ENCODE assay signal across 1 cellular context in the genomic region with DNA sequence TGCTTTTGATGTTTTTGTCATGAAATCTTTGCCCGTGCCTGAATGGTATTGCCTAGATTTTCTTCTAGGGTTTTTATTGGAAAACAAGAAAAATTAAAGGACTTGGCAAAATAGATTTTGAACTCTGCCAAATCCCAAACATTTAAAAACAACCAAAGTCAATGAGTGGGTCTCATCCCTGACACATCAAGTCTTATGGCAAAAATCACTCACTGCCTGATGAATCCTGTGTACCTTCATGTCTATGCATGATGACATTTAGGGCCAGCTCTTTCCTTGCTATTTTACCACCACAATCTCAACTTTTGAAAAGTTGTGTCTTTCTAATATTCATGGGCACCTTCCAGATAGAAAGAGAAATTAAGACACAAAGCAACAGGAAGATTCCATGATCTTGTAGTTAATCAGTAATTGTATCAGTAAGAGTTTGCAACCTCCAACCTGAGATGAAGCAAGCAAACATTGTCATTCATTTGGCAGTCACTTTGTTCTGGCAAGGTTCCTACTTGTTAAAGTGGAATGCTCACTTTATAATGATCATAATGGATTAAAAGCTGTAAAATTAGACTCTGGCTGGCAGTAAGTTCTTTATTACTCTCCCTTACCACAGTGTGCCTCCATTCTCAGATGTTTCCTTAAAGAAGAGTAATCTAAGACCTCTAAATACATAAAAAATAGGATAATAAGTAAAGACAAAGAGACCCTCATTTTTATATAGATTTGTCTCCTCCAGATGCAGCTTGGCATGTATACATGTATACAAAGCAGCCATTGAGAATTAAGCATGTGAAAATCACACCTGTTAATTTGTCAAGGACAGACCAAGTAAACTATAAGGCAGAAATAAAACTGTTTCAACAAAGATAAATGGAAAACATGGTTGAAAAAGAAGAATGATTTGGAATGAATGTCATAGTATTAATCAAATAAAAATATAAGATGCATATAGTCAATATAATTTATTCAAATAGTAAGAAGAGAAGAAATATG.
TF ChIP-seq lines count a peak whose summit lies in the region.

No MANE protein-coding gene starts in this region.

TF ChIP-seq in HepG2, 621 proteins besides CTCF, POLR2A, EP300 and RAD21 (continued from another document):
- TF ChIP-seq, protein P1, sequence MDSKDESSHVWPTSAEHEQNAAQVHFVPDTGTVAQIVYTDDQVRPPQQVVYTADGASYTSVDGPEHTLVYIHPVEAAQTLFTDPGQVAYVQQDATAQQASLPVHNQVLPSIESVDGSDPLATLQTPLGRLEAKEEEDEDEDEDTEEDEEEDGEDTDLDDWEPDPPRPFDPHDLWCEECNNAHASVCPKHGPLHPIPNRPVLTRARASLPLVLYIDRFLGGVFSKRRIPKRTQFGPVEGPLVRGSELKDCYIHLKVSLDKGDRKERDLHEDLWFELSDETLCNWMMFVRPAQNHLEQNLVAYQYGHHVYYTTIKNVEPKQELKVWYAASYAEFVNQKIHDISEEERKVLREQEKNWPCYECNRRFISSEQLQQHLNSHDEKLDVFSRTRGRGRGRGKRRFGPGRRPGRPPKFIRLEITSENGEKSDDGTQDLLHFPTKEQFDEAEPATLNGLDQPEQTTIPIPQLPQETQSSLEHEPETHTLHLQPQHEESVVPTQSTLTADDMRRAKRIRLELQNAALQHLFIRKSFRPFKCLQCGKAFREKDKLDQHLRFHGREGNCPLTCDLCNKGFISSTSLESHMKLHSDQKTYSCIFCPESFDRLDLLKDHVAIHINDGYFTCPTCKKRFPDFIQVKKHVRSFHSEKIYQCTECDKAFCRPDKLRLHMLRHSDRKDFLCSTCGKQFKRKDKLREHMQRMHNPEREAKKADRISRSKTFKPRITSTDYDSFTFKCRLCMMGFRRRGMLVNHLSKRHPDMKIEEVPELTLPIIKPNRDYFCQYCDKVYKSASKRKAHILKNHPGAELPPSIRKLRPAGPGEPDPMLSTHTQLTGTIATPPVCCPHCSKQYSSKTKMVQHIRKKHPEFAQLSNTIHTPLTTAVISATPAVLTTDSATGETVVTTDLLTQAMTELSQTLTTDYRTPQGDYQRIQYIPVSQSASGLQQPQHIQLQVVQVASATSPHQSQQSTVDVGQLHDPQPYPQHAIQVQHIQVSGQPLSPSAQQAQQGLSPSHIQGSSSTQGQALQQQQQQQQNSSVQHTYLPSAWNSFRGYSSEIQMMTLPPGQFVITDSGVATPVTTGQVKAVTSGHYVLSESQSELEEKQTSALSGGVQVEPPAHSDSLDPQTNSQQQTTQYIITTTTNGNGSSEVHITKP (CRISPR knock-in tag; IDR thresholded peaks at IDR 0.05; ENCODE audit: low read depth): no peak
- no peak for TF ChIP-seq ZNF441 (CRISPR knock-in tag; IDR thresholded peaks at IDR 0.05; ENCODE audit: borderline replicate concordance)
